Comparison of ENCODE assay signal across 1 cellular context in the genomic region with DNA sequence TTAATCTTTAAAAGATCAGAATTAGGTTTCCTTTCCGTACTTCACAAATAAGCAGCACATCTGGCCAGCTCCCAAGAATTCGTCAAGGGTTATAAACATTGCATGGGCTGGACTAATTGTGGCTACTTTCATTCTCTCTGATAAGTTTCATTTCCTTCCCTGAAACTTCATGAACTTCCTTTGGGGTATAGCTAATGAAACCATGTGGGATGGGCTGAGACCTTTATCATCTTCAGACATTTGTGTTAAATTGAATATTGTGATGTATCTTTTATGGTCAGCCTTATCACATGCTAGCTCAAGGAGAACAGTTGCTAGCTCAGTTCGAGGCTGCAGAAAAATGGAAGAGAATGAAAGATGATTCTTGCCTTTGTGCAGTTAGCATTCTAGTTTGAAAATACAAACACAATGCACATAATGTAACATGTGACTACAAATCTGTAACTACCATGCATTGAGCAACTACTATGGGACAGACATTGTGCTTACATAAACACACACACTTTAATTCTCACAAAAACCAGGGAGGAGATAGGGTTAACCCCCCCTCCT.
TF ChIP-seq lines count a peak whose summit lies in the region.

No MANE protein-coding gene starts in this region.

TF ChIP-seq in HEK293, 187 proteins besides CTCF, POLR2A, EP300 and RAD21 (continued from another document and continues in another):
- TF ChIP-seq ZNF26 (tag by site-specific recombination; IDR thresholded peaks at IDR 0.05) (no peak), ZNF610 (tag by site-specific recombination; IDR thresholded peaks at IDR 0.05; ENCODE audit: borderline replicate concordance) (no peak), ZBTB21 (tag by site-specific recombination; IDR thresholded peaks at IDR 0.05) (no peak), ZBTB11 (tag by site-specific recombination; conservative IDR thresholded peaks at IDR 0.05; ENCODE audit: low read depth) (no peak), ZSCAN4 (tag by site-specific recombination; IDR thresholded peaks at IDR 0.05) (peak; percentile 29; the same call in 1 of the 2 replicates), ZNF843 (tag by site-specific recombination; IDR thresholded peaks at IDR 0.05) (peak; percentile 25; the same call in 1 of the 2 replicates), ZNF558 (tag by site-specific recombination; IDR thresholded peaks at IDR 0.05) (no peak), ZNF654 (tag by site-specific recombination; IDR thresholded peaks at IDR 0.05; ENCODE audit: low read depth) (no peak), ZNF155 (tag by site-specific recombination; IDR thresholded peaks at IDR 0.05) (no peak), ZNF223 (tag by site-specific recombination; IDR thresholded peaks at IDR 0.05) (no peak), ZNF24 (tag by site-specific recombination; IDR thresholded peaks at IDR 0.05) (no peak), ZNF121 (tag by site-specific recombination; IDR thresholded peaks at IDR 0.05) (no peak), ZBTB6 (tag by site-specific recombination; IDR thresholded peaks at IDR 0.05) (no peak), ZNF416 (tag by site-specific recombination; IDR thresholded peaks at IDR 0.05) (no peak), ZNF23 (tag by site-specific recombination; IDR thresholded peaks at IDR 0.05; ENCODE audit: borderline replicate concordance) (no peak), WT1 (tag by site-specific recombination; IDR thresholded peaks at IDR 0.05) (no peak; the same call in 1 of the 2 replicates), ZNF768 (tag by site-specific recombination; IDR thresholded peaks at IDR 0.05) (no peak), ZNF394 (tag by site-specific recombination; IDR thresholded peaks at IDR 0.05; ENCODE audit: borderline replicate concordance) (no peak), ZNF585B (tag by site-specific recombination; IDR thresholded peaks at IDR 0.05) (no peak), ZBTB20 (tag by site-specific recombination; IDR thresholded peaks at IDR 0.05) (no peak), ZNF426 (tag by site-specific recombination; IDR thresholded peaks at IDR 0.05) (no peak), ATF2 (tag by site-specific recombination; IDR thresholded peaks at IDR 0.05; ENCODE audit: low read depth) (no peak), ZNF747 (tag by site-specific recombination; IDR thresholded peaks at IDR 0.05) (no peak), ZNF664 (tag by site-specific recombination; IDR thresholded peaks at IDR 0.05) (peak; percentile 99), ZNF132 (tag by site-specific recombination; IDR thresholded peaks at IDR 0.05; ENCODE audit: borderline replicate concordance) (no peak), ZBTB17 (tag by site-specific recombination; IDR thresholded peaks at IDR 0.05) (0 out of 2 replicates have a peak, but pooled peaks have one; percentile 39)
- TF ChIP-seq, protein P1, sequence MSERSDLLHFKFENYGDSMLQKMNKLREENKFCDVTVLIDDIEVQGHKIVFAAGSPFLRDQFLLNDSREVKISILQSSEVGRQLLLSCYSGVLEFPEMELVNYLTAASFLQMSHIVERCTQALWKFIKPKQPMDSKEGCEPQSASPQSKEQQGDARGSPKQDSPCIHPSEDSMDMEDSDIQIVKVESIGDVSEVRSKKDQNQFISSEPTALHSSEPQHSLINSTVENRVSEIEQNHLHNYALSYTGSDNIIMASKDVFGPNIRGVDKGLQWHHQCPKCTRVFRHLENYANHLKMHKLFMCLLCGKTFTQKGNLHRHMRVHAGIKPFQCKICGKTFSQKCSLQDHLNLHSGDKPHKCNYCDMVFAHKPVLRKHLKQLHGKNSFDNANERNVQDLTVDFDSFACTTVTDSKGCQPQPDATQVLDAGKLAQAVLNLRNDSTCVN (tag by site-specific recombination; optimal IDR thresholded peaks at IDR 0.05) = no peak
- TF ChIP-seq, protein P2, sequence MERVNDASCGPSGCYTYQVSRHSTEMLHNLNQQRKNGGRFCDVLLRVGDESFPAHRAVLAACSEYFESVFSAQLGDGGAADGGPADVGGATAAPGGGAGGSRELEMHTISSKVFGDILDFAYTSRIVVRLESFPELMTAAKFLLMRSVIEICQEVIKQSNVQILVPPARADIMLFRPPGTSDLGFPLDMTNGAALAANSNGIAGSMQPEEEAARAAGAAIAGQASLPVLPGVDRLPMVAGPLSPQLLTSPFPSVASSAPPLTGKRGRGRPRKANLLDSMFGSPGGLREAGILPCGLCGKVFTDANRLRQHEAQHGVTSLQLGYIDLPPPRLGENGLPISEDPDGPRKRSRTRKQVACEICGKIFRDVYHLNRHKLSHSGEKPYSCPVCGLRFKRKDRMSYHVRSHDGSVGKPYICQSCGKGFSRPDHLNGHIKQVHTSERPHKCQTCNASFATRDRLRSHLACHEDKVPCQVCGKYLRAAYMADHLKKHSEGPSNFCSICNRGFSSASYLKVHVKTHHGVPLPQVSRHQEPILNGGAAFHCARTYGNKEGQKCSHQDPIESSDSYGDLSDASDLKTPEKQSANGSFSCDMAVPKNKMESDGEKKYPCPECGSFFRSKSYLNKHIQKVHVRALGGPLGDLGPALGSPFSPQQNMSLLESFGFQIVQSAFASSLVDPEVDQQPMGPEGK (tag by site-specific recombination; IDR thresholded peaks at IDR 0.05) = 0 out of 2 replicates have a peak, but pooled peaks have one; percentile 28
- TF ChIP-seq, protein P3, sequence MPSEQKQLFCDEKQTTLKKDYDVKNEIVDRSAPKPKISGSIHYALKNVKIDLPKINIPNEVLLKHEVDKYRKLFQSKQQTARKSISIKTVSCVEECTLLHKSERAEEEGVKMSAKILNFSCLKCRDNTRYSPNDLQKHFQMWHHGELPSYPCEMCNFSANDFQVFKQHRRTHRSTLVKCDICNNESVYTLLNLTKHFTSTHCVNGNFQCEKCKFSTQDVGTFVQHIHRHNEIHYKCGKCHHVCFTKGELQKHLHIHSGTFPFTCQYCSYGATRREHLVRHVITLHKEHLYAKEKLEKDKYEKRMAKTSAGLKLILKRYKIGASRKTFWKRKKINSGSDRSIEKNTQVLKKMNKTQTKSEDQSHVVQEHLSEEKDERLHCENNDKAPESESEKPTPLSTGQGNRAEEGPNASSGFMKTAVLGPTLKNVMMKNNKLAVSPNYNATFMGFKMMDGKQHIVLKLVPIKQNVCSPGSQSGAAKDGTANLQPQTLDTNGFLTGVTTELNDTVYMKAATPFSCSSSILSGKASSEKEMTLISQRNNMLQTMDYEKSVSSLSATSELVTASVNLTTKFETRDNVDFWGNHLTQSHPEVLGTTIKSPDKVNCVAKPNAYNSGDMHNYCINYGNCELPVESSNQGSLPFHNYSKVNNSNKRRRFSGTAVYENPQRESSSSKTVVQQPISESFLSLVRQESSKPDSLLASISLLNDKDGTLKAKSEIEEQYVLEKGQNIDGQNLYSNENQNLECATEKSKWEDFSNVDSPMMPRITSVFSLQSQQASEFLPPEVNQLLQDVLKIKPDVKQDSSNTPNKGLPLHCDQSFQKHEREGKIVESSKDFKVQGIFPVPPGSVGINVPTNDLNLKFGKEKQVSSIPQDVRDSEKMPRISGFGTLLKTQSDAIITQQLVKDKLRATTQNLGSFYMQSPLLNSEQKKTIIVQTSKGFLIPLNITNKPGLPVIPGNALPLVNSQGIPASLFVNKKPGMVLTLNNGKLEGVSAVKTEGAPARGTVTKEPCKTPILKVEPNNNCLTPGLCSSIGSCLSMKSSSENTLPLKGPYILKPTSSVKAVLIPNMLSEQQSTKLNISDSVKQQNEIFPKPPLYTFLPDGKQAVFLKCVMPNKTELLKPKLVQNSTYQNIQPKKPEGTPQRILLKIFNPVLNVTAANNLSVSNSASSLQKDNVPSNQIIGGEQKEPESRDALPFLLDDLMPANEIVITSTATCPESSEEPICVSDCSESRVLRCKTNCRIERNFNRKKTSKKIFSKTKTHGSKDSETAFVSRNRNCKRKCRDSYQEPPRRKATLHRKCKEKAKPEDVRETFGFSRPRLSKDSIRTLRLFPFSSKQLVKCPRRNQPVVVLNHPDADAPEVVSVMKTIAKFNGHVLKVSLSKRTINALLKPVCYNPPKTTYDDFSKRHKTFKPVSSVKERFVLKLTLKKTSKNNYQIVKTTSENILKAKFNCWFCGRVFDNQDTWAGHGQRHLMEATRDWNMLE (tag by site-specific recombination; conservative IDR thresholded peaks at IDR 0.05; ENCODE audit: low read depth) = no peak
- TF ChIP-seq, protein P4, sequence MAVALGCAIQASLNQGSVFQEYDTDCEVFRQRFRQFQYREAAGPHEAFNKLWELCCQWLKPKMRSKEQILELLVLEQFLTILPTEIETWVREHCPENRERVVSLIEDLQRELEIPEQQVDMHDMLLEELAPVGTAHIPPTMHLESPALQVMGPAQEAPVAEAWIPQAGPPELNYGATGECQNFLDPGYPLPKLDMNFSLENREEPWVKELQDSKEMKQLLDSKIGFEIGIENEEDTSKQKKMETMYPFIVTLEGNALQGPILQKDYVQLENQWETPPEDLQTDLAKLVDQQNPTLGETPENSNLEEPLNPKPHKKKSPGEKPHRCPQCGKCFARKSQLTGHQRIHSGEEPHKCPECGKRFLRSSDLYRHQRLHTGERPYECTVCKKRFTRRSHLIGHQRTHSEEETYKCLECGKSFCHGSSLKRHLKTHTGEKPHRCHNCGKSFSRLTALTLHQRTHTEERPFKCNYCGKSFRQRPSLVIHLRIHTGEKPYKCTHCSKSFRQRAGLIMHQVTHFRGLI (tag by site-specific recombination; IDR thresholded peaks at IDR 0.05) = peak; percentile 33; the same call in 1 of the 2 replicates
